In genomic region chr9:69174645-69175487, GRCh38 we compare ENCODE assay signal across 8 cellular contexts. TPM values are rescaled to one million over a fixed set of nuclear protein-coding genes. Genes with fewer than 3 reads are reported as not detected.
DNase-seq lines count a peak whose midpoint lies in the region; ATAC-seq and TF ChIP-seq lines count a peak whose summit lies in the region.

No MANE protein-coding gene starts in this region.

- H3K4me3 ChIP-seq in SJCRH30 (peak overlapping the region; percentile 76), cardiac fibroblast (replicated peaks in 1 of 2; ENCODE audit: low read depth in 2 of 2, low read length in 2 of 2) (peak overlapping the region; percentile 85 to 88), kidney epithelial cell (ENCODE audit: low read depth, low read length) (peak overlapping the region; percentile 58)

- no peaks in the 10 kb centered on the region for H3K9me3 ChIP-seq in SJCRH30 (replicated peaks)

- ATAC-seq in GM19328 (IDR thresholded peaks at IDR 0.05; ENCODE audit: unreplicated experiment) (peak; percentile 37), HG03342 (IDR thresholded peaks at IDR 0.05; ENCODE audit: unreplicated experiment) (peak; percentile 57)

- peak; percentile 3 for DNase-seq in DMS79 (lab: John Stamatoyannopoulos, UW)
- DNase-seq in SJCRH30 = peak; percentile 72 to 83
- DNase-seq in cardiac fibroblast (ENCODE audit: low read depth in 2 of 2) = peak; percentile 90 to 98
- peak; percentile 92 for DNase-seq in kidney epithelial cell (ENCODE audit: low read depth)
- peak; percentile 53 to 68 for DNase-seq in stimulated activated CD4-positive, alpha-beta T cell treated with anti-CD3 and anti-CD28 coated beads, Interleukin-2, amount 100 ng/mL, for 24 hours
- DNase-seq in NCI-H774 (lab: John Stamatoyannopoulos, UW) = no peak

- TF ChIP-seq CTCF in cardiac fibroblast (IDR thresholded peaks at IDR 0.05; ENCODE audit: low read depth, low read length) = no peak
- TF ChIP-seq CTCF in kidney epithelial cell (IDR thresholded peaks at IDR 0.05; ENCODE audit: insufficient read depth, low read length, poor library complexity, severe bottlenecking) = no peak

- no peaks in the 10 kb centered on the region for H3K36me3 ChIP-seq in SJCRH30
- H3K36me3 ChIP-seq in kidney epithelial cell (ENCODE audit: control insufficient read depth, insufficient read depth, low read length) = no peaks in the 10 kb centered on the region

- peak overlapping the region; percentile 39; the same call in 1 of the 2 replicates for H3K27ac ChIP-seq in SJCRH30

- H3K4me1 ChIP-seq in SJCRH30 = no peaks in the 10 kb centered on the region

- H3K27me3 ChIP-seq in SJCRH30 (no peaks in the 10 kb centered on the region), kidney epithelial cell (ENCODE audit: control insufficient read depth, insufficient read depth, low read length) (no peaks in the 10 kb centered on the region)

RNA-seq across cellular contexts. Expression of gene TJP2, which starts 0.8 kb away (rescaled TPM):
- total RNA-seq in SJCRH30 (2014; rRNA removed; shearing (Covaris generic)) = 13.8 and 14.3 TPM in 2 replicates
- 341 and 345 TPM in 2 replicates for total RNA-seq in kidney epithelial cell

Comparison
In these comparisons a context has a peak if more than half of its experiments do, and no peak if none do; other contexts are left out.
1. RNA of gene TJP2, which starts 0.8 kb away (total RNA-seq): 341 to 345 TPM in kidney epithelial cell; 13.8 to 14.3 TPM in SJCRH30; every median in the first group is over 10 times any median in the second.
2. Peak in every context shown above with its lines, with median percentiles within 50 percentile points of each other: H3K4me3 ChIP-seq.